10 cellular contexts compared by ENCODE assay signal in the genomic region with DNA sequence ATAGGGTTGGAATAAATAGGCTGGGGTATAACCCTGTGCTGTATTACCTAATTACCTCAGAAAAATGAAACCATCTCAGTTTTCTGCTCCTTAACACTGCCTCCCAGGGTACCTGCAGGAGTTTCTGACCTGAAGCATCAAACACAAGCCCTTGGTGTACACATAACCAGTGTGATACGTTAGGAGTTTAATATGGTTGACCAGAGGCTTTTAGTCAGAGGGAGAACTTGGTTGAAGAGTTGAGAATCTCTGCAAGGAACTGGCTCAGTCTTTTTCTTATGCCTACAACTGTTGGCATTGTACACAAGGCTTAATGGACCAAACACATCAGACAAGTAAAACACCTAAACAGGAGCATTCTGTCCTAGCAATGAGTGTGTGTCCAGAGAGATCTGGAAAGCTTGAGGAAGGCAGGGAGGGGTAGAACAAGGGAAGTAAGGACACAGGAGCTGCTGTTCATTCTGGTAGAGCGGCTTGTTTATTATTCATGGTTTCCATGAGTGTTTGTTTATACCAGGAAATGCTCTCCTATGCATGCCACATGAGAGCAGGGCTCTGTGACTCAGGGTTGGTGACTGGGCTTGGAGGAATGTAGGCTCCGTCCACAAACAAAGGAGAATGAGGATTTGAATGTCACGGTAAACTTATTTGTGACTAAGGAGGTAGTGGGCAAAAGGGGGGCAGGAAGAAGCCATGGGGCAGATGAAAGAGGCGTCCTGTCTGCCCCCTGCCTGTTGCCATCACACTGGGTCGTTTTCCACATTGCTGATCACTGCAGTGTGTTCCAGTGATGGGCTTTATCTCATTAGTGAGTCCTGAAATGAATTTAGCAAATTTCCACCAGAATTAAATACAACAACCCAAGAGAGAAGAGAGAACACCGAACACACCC. TPM values are rescaled to one million over a fixed set of nuclear protein-coding genes. Genes with fewer than 3 reads are reported as not detected.
A peak's percentile ranks its signal among the peaks of the same experiment; 100 is the strongest.
DNase-seq lines count a peak whose midpoint lies in the region; ATAC-seq and TF ChIP-seq lines count a peak whose summit lies in the region.
"Had no signal": no experiment of that assay in that cellular context is flagged by ENCODE, and none has a peak within 500 bp of the region (broad histone marks: within the 10 kb centered on the region; RNA-seq: fewer than 3 reads in every experiment).

No MANE protein-coding gene starts in this region.

- H3K4me1 ChIP-seq in GM23338 (ENCODE audit: insufficient read depth) (peaks cover 15% of the 10 kb centered on the region), SJSA1 (replicated peaks) (peaks cover 63% of the 10 kb centered on the region), sigmoid colon (peaks cover 0 to 10% (median 8%) of the 10 kb centered on the region in 4 donors)

- no peak overlapping the region; the same call in 2 of the 3 replicates for H3K4me3 Mint-ChIP-seq in GM23338
- H3K4me3 Mint-ChIP-seq: T-helper 17 cell had no signal

- peak overlapping the region; percentile 56; the same call in 1 of the 2 replicates for H3K27ac Mint-ChIP-seq in GM23338
- H3K27ac Mint-ChIP-seq: T-helper 17 cell had no signal

- H3K27me3 ChIP-seq in GM23338 (ENCODE audit: insufficient read depth) (no peaks in the 10 kb centered on the region), SJSA1 (replicated peaks) (no peaks in the 10 kb centered on the region), sigmoid colon (no peaks in the 10 kb centered on the region)

- 41 to 61% methylated on average over 7 of the region's 7 CpGs for WGBS in sigmoid colon, 2 donors

- TF ChIP-seq EP300 in sigmoid colon (IDR thresholded peaks at IDR 0.05) = peak in 2 of 4 donors; percentile 34 to 54

- no peaks in the 10 kb centered on the region for H3K79me2 ChIP-seq in GM23338 (replicated peaks; ENCODE audit: insufficient read depth)

- H3K36me3 Mint-ChIP-seq in GM23338 (ENCODE audit: low read depth) = no peaks in the 10 kb centered on the region

- no peaks in the 10 kb centered on the region for H3K36me3 ChIP-seq in GM23338 (ENCODE audit: insufficient read depth)
- no peaks in the 10 kb centered on the region for H3K36me3 ChIP-seq in SJSA1
- no peaks in the 10 kb centered on the region for H3K36me3 ChIP-seq in sigmoid colon
- H3K36me3 ChIP-seq: heart right ventricle had no signal

- peak; percentile 72 for DNase-seq in GM23338 (ENCODE audit: low spot score)
- DNase-seq in SJSA1 (ENCODE audit: low read depth in 1 of 2, low spot score in 2 of 2) = peak; percentile 93 to 96
- peak; percentile 94 for DNase-seq in fibroblast of villous mesenchyme (ENCODE audit: low read depth)
- no peak for DNase-seq in sigmoid colon
- DNase-seq in DMS 273 (lab: John Stamatoyannopoulos, UW; ENCODE audit: unreplicated experiment) = no peak
- DNase-seq in NCI-H2171 treated with DMSO at 0.1 percent for 48 hours (lab: John Stamatoyannopoulos, UW) = no peak
- no peak for DNase-seq in Right ventricle myocardium inferior (ENCODE audit: missing footprints)
- DNase-seq: heart right ventricle, T-helper 17 cell had no signal

- H3K4me1 Mint-ChIP-seq in GM23338 = peaks cover 37% of the 10 kb centered on the region

- peaks cover 6% of the 10 kb centered on the region for H3K27me3 Mint-ChIP-seq in GM23338 (ENCODE audit: insufficient read depth, low read depth, poor library complexity)

- 0 out of 2 replicates have a peak overlapping the region, but pooled peaks have one; percentile 6 for H3K4me2 ChIP-seq in GM23338

- H3K9me2 ChIP-seq in GM23338 (ENCODE audit: insufficient read depth) = no peaks in the 10 kb centered on the region

- TF ChIP-seq POLR2A in sigmoid colon (IDR thresholded peaks at IDR 0.05) (no peak), GM18505 (IDR thresholded peaks at IDR 0.05; ENCODE audit: borderline replicate concordance, extremely low read depth, insufficient read depth, insufficient read length) (no peak)

- 0 out of 4 replicates have a peak, but pooled peaks of 1 of the 2 experiments have one; percentile 7 for TF ChIP-seq CTCF in GM23338 (conservative IDR thresholded peaks at IDR 0.05; ENCODE audit: low read depth in 2 of 2)
- no peak for TF ChIP-seq CTCF in fibroblast of villous mesenchyme (IDR thresholded peaks at IDR 0.05; ENCODE audit: insufficient read depth, low read depth, low read length)
- TF ChIP-seq CTCF in sigmoid colon (IDR thresholded peaks at IDR 0.05) = no peak

- H3K9me3 ChIP-seq in SJSA1 (replicated peaks) = no peaks in the 10 kb centered on the region
- H3K9me3 ChIP-seq in sigmoid colon = no peaks in the 10 kb centered on the region
- H3K9me3 ChIP-seq: heart right ventricle had no signal

- H3F3A ChIP-seq in GM23338 (replicated peaks; ENCODE audit: low read depth) = no peaks in the 10 kb centered on the region

- intact Hi-C loops in sigmoid colon (cut with DNase I) = loop anchor here (5.0 kb wide), 1 partner anchor 86 kb away; no protein-coding TSS in a partner anchor
- intact Hi-C loops in Right ventricle myocardium inferior (cut with DNase I) = no loop called here

- H2AFZ ChIP-seq in GM23338 = no peak overlapping the region; the same call in 1 of the 2 replicates

- peak; percentile 64 for ATAC-seq in GM23338
- ATAC-seq in GM18505 (IDR thresholded peaks at IDR 0.05; ENCODE audit: unreplicated experiment) = no peak
- no peak for ATAC-seq in Right ventricle myocardium inferior
- ATAC-seq: T-helper 17 cell had no signal

- peak overlapping the region; percentile 23; the same call in 1 of the 2 replicates for H3K27ac ChIP-seq in GM23338 (ENCODE audit: low read depth)
- peak overlapping the region; percentile 97 for H3K27ac ChIP-seq in SJSA1
- peak overlapping the region in 3 of 4 donors; percentile 29 to 54 (median 46) for H3K27ac ChIP-seq in sigmoid colon
- H3K27ac ChIP-seq: heart right ventricle had no signal

- H3K9me3 Mint-ChIP-seq in GM23338 = no peaks in the 10 kb centered on the region

- H3K4me3 ChIP-seq in GM23338 (no peak overlapping the region), SJSA1 (no peak overlapping the region; the same call in 1 of the 2 replicates), fibroblast of villous mesenchyme (ENCODE audit: low read depth, low read length) (no peak overlapping the region), sigmoid colon (no peak overlapping the region)
- H3K4me3 ChIP-seq: heart right ventricle had no signal

- no peaks in the 10 kb centered on the region for H4K20me1 ChIP-seq in GM23338 (replicated peaks; ENCODE audit: insufficient read depth)

TF ChIP-seq in GM23338, 12 proteins besides CTCF, POLR2A, EP300 and RAD21 (continues in another document):
- TF ChIP-seq STAT1 (IDR thresholded peaks at IDR 0.05; ENCODE audit: unreplicated experiment) (no peak), NANOG (IDR thresholded peaks at IDR 0.05; ENCODE audit: borderline replicate concordance) (no peak), ZNF331 (CRISPR knock-in tag; IDR thresholded peaks at IDR 0.05; ENCODE audit: low read depth) (no peak), EZH2 (IDR thresholded peaks at IDR 0.05; ENCODE audit: low read depth, unreplicated experiment) (no peak), ETS1 (IDR thresholded peaks at IDR 0.05) (no peak), POLR2AphosphoS5 (IDR thresholded peaks at IDR 0.05; ENCODE audit: low read depth) (no peak)

RNA-seq across cellular contexts. Expression of gene SPATA13, which starts 11.9 kb away (rescaled TPM):
- 41.0 and 45.7 TPM in 2 replicates for total RNA-seq in GM23338 (2014; rRNA removed; shearing (Covaris generic))
- polyA plus RNA-seq in GM23338 (2016; fragmentation: Nextera tagmentation; extraction: Ambion mirVana) (8.3 and 11.9 TPM in 2 replicates), sigmoid colon (10 to 100 TPM; 15.6 to 20.6 (median 18.1) TPM)
- 12.4 and 14.8 TPM in 2 replicates for total RNA-seq in SJSA1 (2014; rRNA removed; shearing (Covaris generic))
- total RNA-seq in fibroblast of villous mesenchyme (17.7 and 19.9 TPM in 2 replicates), sigmoid colon (10 to 100 TPM; 16.1 to 29.4 (median 21.7) TPM), Right ventricle myocardium inferior (9.9 TPM)

Comparison
In these comparisons a context has a peak if more than half of its experiments do, and no peak if none do; other contexts are left out.
1. DNase-seq: peak in GM23338 (single experiment), SJSA1 (2 of 2) and fibroblast of villous mesenchyme (single experiment); none in sigmoid colon (single experiment), DMS 273 (single experiment), NCI-H2171 treated with DMSO at 0.1 percent for 48 hours (single experiment) and Right ventricle myocardium inferior (single experiment).
2. H3K27ac ChIP-seq: peak in every context shown above with its lines; median percentile 97 in SJSA1; 46 in sigmoid colon; 23 in GM23338.